Comparison of ENCODE assay signal across 36 cellular contexts in genomic region chr5:83708170-83708569, GRCh38. TPM values are rescaled to one million over a fixed set of nuclear protein-coding genes. Genes with fewer than 3 reads are reported as not detected.
"Had no signal": no experiment of that assay in that cellular context is flagged by ENCODE, and none has a peak within 500 bp of the region (broad histone marks: within the 10 kb centered on the region; RNA-seq: fewer than 3 reads in every experiment).

No MANE protein-coding gene starts in this region.

- FAIRE-seq: astrocyte, bronchial epithelial cell had no signal

- H3K27ac ChIP-seq: adrenal gland, ascending aorta, body of pancreas, brain microvascular endothelial cell, breast epithelium, cardiac muscle cell had no signal

- ATAC-seq: activated naive CD4-positive, alpha-beta T cell treated with anti-CD3 and anti-CD28 coated beads, Interleukin-2, amount 50 U/mL, for 72 hours; activated naive CD8-positive, alpha-beta T cell treated with anti-CD3 and anti-CD28 coated beads, Interleukin-2, amount 50 U/mL, for 24 hours; activated T-cell treated with anti-CD3 and anti-CD28 coated beads, Interleukin-2, amount 50 U/mL, for 4 hours; activated T-cell treated with anti-CD3 and anti-CD28 coated beads, Interleukin-2, amount 50 U/mL, for 72 hours; activated T-helper 17 cell treated with anti-CD3 and anti-CD28 coated beads, Interleukin-2, amount 50 U/mL, for 72 hours; body of pancreas had no signal

- DNase-seq: activated effector memory CD4-positive, alpha-beta T cell treated with anti-CD3 and anti-CD28 coated beads, Interleukin-2, amount 50 U/mL, for 16 hours; activated effector memory CD4-positive, alpha-beta T cell treated with Interleukin-2 at 50 U/mL for 16 hours; activated gamma-delta T cell; activated gamma-delta T cell treated with Interleukin-2 at 50 U/mL for 16 hours; activated naive CD4-positive, alpha-beta T cell; activated naive CD4-positive, alpha-beta T cell treated with anti-CD3 and anti-CD28 coated beads for 36 hours; activated naive CD4-positive, alpha-beta T cell treated with anti-CD3 and anti-CD28 coated beads, Interleukin-2, amount 10 ng/mL, durations not matched to agents 7 days and 5 days; activated naive CD4-positive, alpha-beta T cell treated with anti-CD3 and anti-CD28 coated beads, Interleukin-2, amount 50 U/mL, for 16 hours; activated naive CD4-positive, alpha-beta T cell treated with Interleukin-2 at 50 U/mL for 16 hours; activated naive CD8-positive, alpha-beta T cell treated with anti-CD3 and anti-CD28 coated beads for 36 hours; activated naive CD8-positive, alpha-beta T cell treated with anti-CD3 and anti-CD28 coated beads, Interleukin-2, amount 10 ng/mL, durations not matched to agents 7 days and 5 days; activated naive CD8-positive, alpha-beta T cell treated with anti-CD3 and anti-CD28 coated beads, Interleukin-2, amount 50 U/mL, for 24 hours; activated T-cell treated with anti-CD3 and anti-CD28 coated beads, Interleukin-2, amount 50 U/mL, for 24 hours; activated T-cell treated with anti-CD3 and anti-CD28 coated beads, Interleukin-2, amount 50 U/mL, for 4 hours; activated T-cell treated with anti-CD3 and anti-CD28 coated beads, Interleukin-2, amount 50 U/mL, for 48 hours; activated T-cell treated with anti-CD3 and anti-CD28 coated beads, Interleukin-2, amount 50 U/mL, for 72 hours; adrenal gland; amniotic stem cell; amygdala; anterior cingulate cortex; aorta; body of pancreas; brain microvascular endothelial cell; caudate nucleus; central memory CD4-positive, alpha-beta T cell; cerebellar nuclear complex had no signal

- H3K9me3 ChIP-seq: adrenal gland, ascending aorta, body of pancreas had no signal

- H3K36me3 ChIP-seq: adrenal gland, ascending aorta, brain microvascular endothelial cell, breast epithelium, cardiac muscle cell had no signal

- H3K27me3 ChIP-seq: ascending aorta, body of pancreas, brain microvascular endothelial cell, breast epithelium, cardiac muscle cell had no signal

- H3K4me3 ChIP-seq: adrenal gland, ascending aorta, body of pancreas, breast epithelium, cardiac muscle cell had no signal

- H3K4me1 ChIP-seq: adrenal gland, ascending aorta, body of pancreas, breast epithelium had no signal

RNA-seq across cellular contexts. Expression of gene HAPLN1, which starts 12.5 kb away (rescaled TPM):
- total RNA-seq: activated naive CD4-positive, alpha-beta T cell treated with anti-CD3 and anti-CD28 coated beads for 36 hours; activated naive CD4-positive, alpha-beta T cell treated with anti-CD3 and anti-CD28 coated beads, Interleukin-2, amount 50 U/mL, for 72 hours; activated naive CD8-positive, alpha-beta T cell treated with anti-CD3 and anti-CD28 coated beads for 36 hours; activated naive CD8-positive, alpha-beta T cell treated with anti-CD3 and anti-CD28 coated beads, Interleukin-2, amount 10 ng/mL, durations not matched to agents 7 days and 5 days; activated T-cell treated with anti-CD3 and anti-CD28 coated beads, Interleukin-2, amount 50 U/mL, for 4 hours; activated T-cell treated with anti-CD3 and anti-CD28 coated beads, Interleukin-2, amount 50 U/mL, for 72 hours; activated T-helper 1 cell treated with anti-CD3 and anti-CD28 coated beads, Interleukin-12 subunit alpha, Interleukin-12 subunit beta, Interleukin-2, Interleukin-4 antibody, amounts not matched to agents 30 ng/mL and 10 ng/mL and 1 ng/mL, durations not matched to agents 14 hours and 24 hours and 36 hours; activated T-helper 17 cell treated with anti-CD3 and anti-CD28 coated beads, Interleukin-2, amount 50 U/mL, for 72 hours; activated T-helper 2 cell treated with anti-CD3 and anti-CD28 coated beads, Interferon-gamma antibody, Interleukin-2, Interleukin-4, amounts not matched to agents 10 μg/mL and 5 μg/mL and 100 μg/mL, durations not matched to agents 14 hours and 24 hours and 36 hours; adrenal gland; body of pancreas; breast epithelium; bronchial epithelial cell had no signal
- polyA plus RNA-seq: adipose tissue, adrenal gland had no signal
